ENCODE assay signal across 19 cellular contexts in the genomic region with DNA sequence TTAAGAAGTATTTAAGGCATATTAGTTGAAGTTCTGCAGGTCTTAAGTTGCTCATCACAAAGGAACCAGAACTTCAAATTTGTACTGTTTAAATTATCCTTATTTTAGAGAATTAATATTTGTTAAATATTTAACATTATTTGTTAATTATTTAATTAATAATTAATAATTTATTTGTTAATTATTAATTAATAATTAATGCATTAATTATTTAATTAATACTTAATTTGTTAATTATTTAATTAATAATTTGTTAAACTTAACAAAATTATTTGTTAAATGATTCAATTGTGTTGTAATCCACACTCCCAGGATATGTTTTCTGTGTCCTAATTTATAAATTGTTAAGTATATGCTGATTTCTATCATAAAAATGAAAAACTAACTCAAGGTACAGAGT.
A peak's percentile ranks its signal among the peaks of the same experiment; 100 is the strongest.
DNase-seq lines count a peak whose midpoint lies in the region; ATAC-seq, FAIRE-seq and TF ChIP-seq lines count a peak whose summit lies in the region.
"Had no signal": no experiment of that assay in that cellular context is flagged by ENCODE, and none has a peak within 500 bp of the region (broad histone marks: within the 10 kb centered on the region; RNA-seq: fewer than 3 reads in every experiment).

No MANE protein-coding gene starts in this region.

- H3K36me3 ChIP-seq in pancreas: no peaks in the 10 kb centered on the region
- no peaks in the 10 kb centered on the region for H3K36me3 ChIP-seq in left ventricle myocardium inferior
- H3K36me3 ChIP-seq: BLaER1 treated with 17β-estradiol and CSF1 and Interleukin-3, amounts not matched to agents 10 nM and 100 nM had no signal

- no peak for ATAC-seq in pancreas
- ATAC-seq: HepG2 had no signal

- H3K4me3 ChIP-seq in pancreas: no peak overlapping the region
- H3K4me3 ChIP-seq in left ventricle myocardium inferior: no peak overlapping the region
- H3K4me3 ChIP-seq: BLaER1 treated with 17β-estradiol and CSF1 and Interleukin-3, amounts not matched to agents 10 nM and 100 nM had no signal

- H3K4me1 ChIP-seq in pancreas (no peaks in the 10 kb centered on the region), left ventricle myocardium inferior (no peaks in the 10 kb centered on the region)

- peak; percentile 58 for FAIRE-seq in RCC 7860 (lab: Jason Lieb, UNC)
- FAIRE-seq in colon (lab: Jason Lieb, UNC): peak; percentile 86
- peak; percentile 91 for FAIRE-seq in pancreas (lab: Jason Lieb, UNC)
- FAIRE-seq: GM12891, GM19239, H1, HepG2 had no signal

- H3K27me3 ChIP-seq in pancreas (no peaks in the 10 kb centered on the region), left ventricle myocardium inferior (ENCODE audit: low read depth) (no peaks in the 10 kb centered on the region)
- H3K27me3 ChIP-seq: BLaER1 treated with 17β-estradiol and CSF1 and Interleukin-3, amounts not matched to agents 10 nM and 100 nM had no signal

- intact Hi-C loops in pancreas (cut with DNase I) (no loop called here), left ventricle myocardium inferior (cut with micrococcal nuclease) (no loop called here)

- TF ChIP-seq CTCF in pancreas (IDR thresholded peaks at IDR 0.05) (no peak), left ventricle myocardium inferior (IDR thresholded peaks at IDR 0.05; ENCODE audit: borderline replicate concordance) (no peak)

- DNase-seq in RCC 7860 (ENCODE audit: low spot score) (no peak), pancreas (no peak), left ventricle myocardium inferior (no peak), NCI-H526 treated with DMSO at 0.1 percent for 48 hours (lab: John Stamatoyannopoulos, UW) (no peak)
- DNase-seq in stimulated activated CD4-positive, alpha-beta T cell treated with anti-CD3 and anti-CD28 coated beads, Interleukin-2, amount 100 ng/mL, for 24 hours: no peak
- DNase-seq: CD4-positive, CD25-positive, alpha-beta regulatory T cell; CD8-positive, alpha-beta memory T cell; COR-L47; DMS 273 treated with DMSO at 0.1 percent for 48 hours; DMS53; DND-41; EL; H9 had no signal

- H3K27ac ChIP-seq in pancreas (no peak overlapping the region), left ventricle myocardium inferior (replicated peaks) (no peak overlapping the region)
- H3K27ac ChIP-seq: BLaER1 treated with 17β-estradiol and CSF1 and Interleukin-3, amounts not matched to agents 10 nM and 100 nM had no signal

- H3K9me3 ChIP-seq in pancreas (no peaks in the 10 kb centered on the region), left ventricle myocardium inferior (replicated peaks) (no peaks in the 10 kb centered on the region)
- H3K9me3 ChIP-seq: BLaER1 treated with 17β-estradiol and CSF1 and Interleukin-3, amounts not matched to agents 10 nM and 100 nM had no signal
